In the genomic region with DNA sequence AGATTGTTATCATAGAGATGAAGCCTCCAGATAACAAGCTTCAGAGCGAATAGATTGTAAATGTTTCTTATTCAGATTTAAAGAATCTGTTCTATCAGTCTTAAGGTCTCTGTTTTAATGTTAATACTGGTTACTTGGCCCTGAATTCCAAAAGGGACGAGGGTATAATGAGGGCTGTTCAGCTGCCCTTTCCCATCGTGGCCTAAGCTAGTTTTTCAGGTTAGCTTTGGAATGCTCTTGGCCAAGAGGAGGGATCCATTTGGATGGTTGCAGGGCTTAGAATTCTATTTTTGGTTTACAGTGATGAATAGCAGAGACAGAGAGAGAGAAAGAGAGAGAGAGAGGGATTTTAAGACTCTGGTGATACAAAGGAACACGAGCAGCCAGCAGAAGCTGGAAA, we compare ENCODE assay signal across 1 cellular context.
TF ChIP-seq lines count a peak whose summit lies in the region.

No MANE protein-coding gene starts in this region.

TF ChIP-seq in GM23338, 12 proteins besides CTCF, POLR2A, EP300 and RAD21 (continued from another document):
- TF ChIP-seq, protein P1, sequence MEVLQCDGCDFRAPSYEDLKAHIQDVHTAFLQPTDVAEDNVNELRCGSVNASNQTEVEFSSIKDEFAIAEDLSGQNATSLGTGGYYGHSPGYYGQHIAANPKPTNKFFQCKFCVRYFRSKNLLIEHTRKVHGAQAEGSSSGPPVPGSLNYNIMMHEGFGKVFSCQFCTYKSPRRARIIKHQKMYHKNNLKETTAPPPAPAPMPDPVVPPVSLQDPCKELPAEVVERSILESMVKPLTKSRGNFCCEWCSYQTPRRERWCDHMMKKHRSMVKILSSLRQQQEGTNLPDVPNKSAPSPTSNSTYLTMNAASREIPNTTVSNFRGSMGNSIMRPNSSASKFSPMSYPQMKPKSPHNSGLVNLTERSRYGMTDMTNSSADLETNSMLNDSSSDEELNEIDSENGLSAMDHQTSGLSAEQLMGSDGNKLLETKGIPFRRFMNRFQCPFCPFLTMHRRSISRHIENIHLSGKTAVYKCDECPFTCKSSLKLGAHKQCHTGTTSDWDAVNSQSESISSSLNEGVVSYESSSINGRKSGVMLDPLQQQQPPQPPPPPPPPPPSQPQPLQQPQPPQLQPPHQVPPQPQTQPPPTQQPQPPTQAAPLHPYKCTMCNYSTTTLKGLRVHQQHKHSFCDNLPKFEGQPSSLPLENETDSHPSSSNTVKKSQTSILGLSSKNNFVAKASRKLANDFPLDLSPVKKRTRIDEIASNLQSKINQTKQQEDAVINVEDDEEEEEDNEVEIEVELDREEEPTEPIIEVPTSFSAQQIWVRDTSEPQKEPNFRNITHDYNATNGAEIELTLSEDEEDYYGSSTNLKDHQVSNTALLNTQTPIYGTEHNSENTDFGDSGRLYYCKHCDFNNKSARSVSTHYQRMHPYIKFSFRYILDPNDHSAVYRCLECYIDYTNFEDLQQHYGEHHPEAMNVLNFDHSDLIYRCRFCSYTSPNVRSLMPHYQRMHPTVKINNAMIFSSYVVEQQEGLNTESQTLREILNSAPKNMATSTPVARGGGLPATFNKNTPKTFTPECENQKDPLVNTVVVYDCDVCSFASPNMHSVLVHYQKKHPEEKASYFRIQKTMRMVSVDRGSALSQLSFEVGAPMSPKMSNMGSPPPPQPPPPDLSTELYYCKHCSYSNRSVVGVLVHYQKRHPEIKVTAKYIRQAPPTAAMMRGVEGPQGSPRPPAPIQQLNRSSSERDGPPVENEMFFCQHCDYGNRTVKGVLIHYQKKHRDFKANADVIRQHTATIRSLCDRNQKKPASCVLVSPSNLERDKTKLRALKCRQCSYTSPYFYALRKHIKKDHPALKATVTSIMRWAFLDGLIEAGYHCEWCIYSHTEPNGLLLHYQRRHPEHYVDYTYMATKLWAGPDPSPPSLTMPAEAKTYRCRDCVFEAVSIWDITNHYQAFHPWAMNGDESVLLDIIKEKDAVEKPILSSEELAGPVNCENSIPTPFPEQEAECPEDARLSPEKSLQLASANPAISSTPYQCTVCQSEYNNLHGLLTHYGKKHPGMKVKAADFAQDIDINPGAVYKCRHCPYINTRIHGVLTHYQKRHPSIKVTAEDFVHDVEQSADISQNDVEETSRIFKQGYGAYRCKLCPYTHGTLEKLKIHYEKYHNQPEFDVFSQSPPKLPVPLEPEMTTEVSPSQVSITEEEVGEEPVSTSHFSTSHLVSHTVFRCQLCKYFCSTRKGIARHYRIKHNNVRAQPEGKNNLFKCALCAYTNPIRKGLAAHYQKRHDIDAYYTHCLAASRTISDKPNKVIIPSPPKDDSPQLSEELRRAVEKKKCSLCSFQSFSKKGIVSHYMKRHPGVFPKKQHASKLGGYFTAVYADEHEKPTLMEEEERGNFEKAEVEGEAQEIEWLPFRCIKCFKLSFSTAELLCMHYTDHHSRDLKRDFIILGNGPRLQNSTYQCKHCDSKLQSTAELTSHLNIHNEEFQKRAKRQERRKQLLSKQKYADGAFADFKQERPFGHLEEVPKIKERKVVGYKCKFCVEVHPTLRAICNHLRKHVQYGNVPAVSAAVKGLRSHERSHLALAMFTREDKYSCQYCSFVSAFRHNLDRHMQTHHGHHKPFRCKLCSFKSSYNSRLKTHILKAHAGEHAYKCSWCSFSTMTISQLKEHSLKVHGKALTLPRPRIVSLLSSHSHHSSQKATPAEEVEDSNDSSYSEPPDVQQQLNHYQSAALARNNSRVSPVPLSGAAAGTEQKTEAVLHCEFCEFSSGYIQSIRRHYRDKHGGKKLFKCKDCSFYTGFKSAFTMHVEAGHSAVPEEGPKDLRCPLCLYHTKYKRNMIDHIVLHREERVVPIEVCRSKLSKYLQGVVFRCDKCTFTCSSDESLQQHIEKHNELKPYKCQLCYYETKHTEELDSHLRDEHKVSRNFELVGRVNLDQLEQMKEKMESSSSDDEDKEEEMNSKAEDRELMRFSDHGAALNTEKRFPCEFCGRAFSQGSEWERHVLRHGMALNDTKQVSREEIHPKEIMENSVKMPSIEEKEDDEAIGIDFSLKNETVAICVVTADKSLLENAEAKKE (CRISPR knock-in tag; IDR thresholded peaks at IDR 0.05), result no peak
TF ChIP-seq in GM23338: peak in this region for 0.
